8 cellular contexts compared by ENCODE assay signal in genomic region chr1:156114101-156114918, GRCh38.
DNase-seq lines count a peak whose midpoint lies in the region; ATAC-seq and TF ChIP-seq lines count a peak whose summit lies in the region.

Gene LMNA (plus strand): TSS chr1:156114711. CDS start chr1:156114919, 208 bp downstream.

- H3K4me3 Mint-ChIP-seq in nephron progenitor cell = peak within 1 kb of the TSS; percentile 85

- H3K27ac Mint-ChIP-seq in nephron progenitor cell = no peak within 1 kb of the TSS

- peaks cover 22% of the 10 kb centered on the region for H3K36me3 Mint-ChIP-seq in nephron progenitor cell (ENCODE audit: low read depth)

- no peak for TF ChIP-seq CTCF in nephron progenitor cell (IDR thresholded peaks at IDR 0.05)

- no peaks in the 10 kb centered on the region for H3K9me3 Mint-ChIP-seq in nephron progenitor cell

- H3K4me1 Mint-ChIP-seq in nephron progenitor cell = peaks cover 45% of the 10 kb centered on the region

- peak; percentile 70 for ATAC-seq in GM21619 (IDR thresholded peaks at IDR 0.05; ENCODE audit: unreplicated experiment)

- peak; percentile 93 for DNase-seq in DMS 273 (lab: John Stamatoyannopoulos, UW; ENCODE audit: unreplicated experiment)
- peak; percentile 52 to 65 for DNase-seq in Kasumi-1 (lab: John Stamatoyannopoulos, UW)
- DNase-seq in SHP77 (lab: John Stamatoyannopoulos, UW) = peak; percentile 81 to 94
- peak; percentile 94 for DNase-seq in activated effector memory CD4-positive, alpha-beta T cell treated with anti-CD3 and anti-CD28 coated beads, Interleukin-2, amount 50 U/mL, for 16 hours
- peak; percentile 98 for DNase-seq in fibroblast of the conjunctiva (ENCODE audit: low read depth)
- peak; percentile 55 for DNase-seq in nephron progenitor cell
- peak; percentile 97 for DNase-seq in stromal cell of bone marrow (ENCODE audit: low read depth)

- peaks cover 32% of the 10 kb centered on the region for H3K27me3 Mint-ChIP-seq in nephron progenitor cell (ENCODE audit: low read depth, poor library complexity)

Comparison
In these comparisons a context has a peak if more than half of its experiments do, and no peak if none do; other contexts are left out.
1. Peak in every context shown above with its lines: DNase-seq and ATAC-seq.